ENCODE assay signal across 27 cellular contexts in genomic region chr7:15315678-15316077, GRCh38.
"Had no signal": no experiment of that assay in that cellular context is flagged by ENCODE, and none has a peak within 500 bp of the region (broad histone marks: within the 10 kb centered on the region; RNA-seq: fewer than 3 reads in every experiment).

No MANE protein-coding gene starts in this region.

- H3K9me3 Mint-ChIP-seq: type B pancreatic cell had no signal

- H3K9me3 ChIP-seq: ovary, psoas muscle, sigmoid colon, stomach, tibial artery, transverse colon, upper lobe of right lung, uterus had no signal

- H3K27me3 ChIP-seq: neural progenitor cell, ovary, sigmoid colon, stomach, tibial artery, transverse colon, upper lobe of right lung, uterus had no signal

- H3K4me1 Mint-ChIP-seq: naive thymus-derived CD4-positive, alpha-beta T cell; natural killer cell; neural progenitor cell; stimulated activated effector memory CD8-positive, alpha-beta T cell treated with anti-CD3 and anti-CD28 coated beads, Interleukin-12 subunit alpha, Interleukin-12 subunit beta, amount 100 ng/mL, for 72 hours; stimulated activated naive B cell treated with anti-CD40 and anti-IgM and Interleukin-4, amounts not matched to agents 10 μg/mL and 1 μg/mL and 100 μg/mL, for 72 hours had no signal

- H3K4me3 Mint-ChIP-seq: naive thymus-derived CD4-positive, alpha-beta T cell; natural killer cell; nephron; neural progenitor cell; stimulated activated effector memory CD8-positive, alpha-beta T cell treated with anti-CD3 and anti-CD28 coated beads, Interleukin-12 subunit alpha, Interleukin-12 subunit beta, amount 100 ng/mL, for 72 hours; stimulated activated naive B cell treated with anti-CD40 and anti-IgM and Interleukin-4, amounts not matched to agents 10 μg/mL and 1 μg/mL and 100 μg/mL, for 72 hours; stimulated activated naive CD8-positive, alpha-beta T cell treated with anti-CD3 and anti-CD28 coated beads, Interleukin-15, Interleukin-2, amounts not matched to agents 100 ng/mL and 50 ng/mL, for 24 hours; type B pancreatic cell had no signal

- H3K27ac ChIP-seq: neural progenitor cell, ovary, parathyroid adenoma, psoas muscle, sigmoid colon, stomach, tibial artery, transverse colon, upper lobe of right lung, uterus had no signal

- ATAC-seq: naive thymus-derived CD4-positive, alpha-beta T cell; natural killer cell; psoas muscle; right cardiac atrium; stimulated activated effector memory CD8-positive, alpha-beta T cell treated with anti-CD3 and anti-CD28 coated beads, Interleukin-12 subunit alpha, Interleukin-12 subunit beta, amount 100 ng/mL, for 72 hours; stimulated activated naive B cell treated with anti-CD40 and anti-IgM and Interleukin-4, amounts not matched to agents 10 μg/mL and 1 μg/mL and 100 μg/mL, for 72 hours; upper lobe of right lung had no signal

- H3K9ac ChIP-seq: neural progenitor cell, parathyroid adenoma had no signal

- H2AFZ ChIP-seq: neural progenitor cell, parathyroid adenoma had no signal

- H3K36me3 Mint-ChIP-seq: naive thymus-derived CD4-positive, alpha-beta T cell; natural killer cell; neural progenitor cell; stimulated activated effector memory CD8-positive, alpha-beta T cell treated with anti-CD3 and anti-CD28 coated beads, Interleukin-12 subunit alpha, Interleukin-12 subunit beta, amount 100 ng/mL, for 72 hours; stimulated activated naive B cell treated with anti-CD40 and anti-IgM and Interleukin-4, amounts not matched to agents 10 μg/mL and 1 μg/mL and 100 μg/mL, for 72 hours; type B pancreatic cell had no signal

- H3K27ac Mint-ChIP-seq: naive thymus-derived CD4-positive, alpha-beta T cell; natural killer cell; nephron; neural progenitor cell; progenitor cell of endocrine pancreas; stimulated activated effector memory CD8-positive, alpha-beta T cell treated with anti-CD3 and anti-CD28 coated beads, Interleukin-12 subunit alpha, Interleukin-12 subunit beta, amount 100 ng/mL, for 72 hours; stimulated activated naive B cell treated with anti-CD40 and anti-IgM and Interleukin-4, amounts not matched to agents 10 μg/mL and 1 μg/mL and 100 μg/mL, for 72 hours; stimulated activated naive CD8-positive, alpha-beta T cell treated with anti-CD3 and anti-CD28 coated beads, Interleukin-15, Interleukin-2, amounts not matched to agents 100 ng/mL and 50 ng/mL, for 24 hours; type B pancreatic cell had no signal

- DNase-seq: naive thymus-derived CD4-positive, alpha-beta T cell; natural killer cell; occipital lobe; ovary; posterior cingulate gyrus; psoas muscle; right cardiac atrium; sigmoid colon; small intestine; stimulated activated CD4-positive, alpha-beta T cell treated with anti-CD3 and anti-CD28 coated beads, Interleukin-15, amount 100 ng/mL, for 24 hours; stimulated activated CD4-positive, alpha-beta T cell treated with anti-CD3 and anti-CD28 coated beads, Interleukin-2, amount 100 ng/mL, for 24 hours; stimulated activated CD4-positive, alpha-beta T cell treated with anti-CD3 and anti-CD28 coated beads, Interleukin-2, amount 100 ng/mL, for 48 hours; stimulated activated CD4-positive, alpha-beta T cell treated with anti-CD3 and anti-CD28 coated beads, Interleukin-4, amount 100 ng/mL, for 24 hours; stimulated activated naive B cell treated with anti-CD40 and anti-IgM and Interleukin-4, amounts not matched to agents 10 μg/mL and 1 μg/mL and 100 μg/mL, for 72 hours; stimulated activated naive CD4-positive, alpha-beta T cell treated with Interleukin-2 at 50 U/mL for 16 hours; stomach; tibial artery; transverse colon; upper lobe of right lung; uterus had no signal

- FAIRE-seq: small intestine had no signal

- H3K4me1 ChIP-seq: neural progenitor cell, parathyroid adenoma, psoas muscle, sigmoid colon, stomach, tibial artery, transverse colon, upper lobe of right lung, uterus had no signal

- H3K4me3 ChIP-seq: neural progenitor cell, ovary, psoas muscle, sigmoid colon, stomach, tibial artery, transverse colon, upper lobe of right lung, uterus had no signal

- H3K36me3 ChIP-seq: neural progenitor cell, ovary, sigmoid colon, stomach, tibial artery, transverse colon, upper lobe of right lung, uterus had no signal

- H3K4me2 ChIP-seq: neural progenitor cell had no signal

- H3K27me3 Mint-ChIP-seq: naive thymus-derived CD4-positive, alpha-beta T cell; progenitor cell of endocrine pancreas; stimulated activated naive B cell treated with anti-CD40 and anti-IgM and Interleukin-4, amounts not matched to agents 10 μg/mL and 1 μg/mL and 100 μg/mL, for 72 hours; stimulated activated naive CD8-positive, alpha-beta T cell treated with anti-CD3 and anti-CD28 coated beads, Interleukin-15, Interleukin-2, amounts not matched to agents 100 ng/mL and 50 ng/mL, for 24 hours; type B pancreatic cell had no signal
